Comparison of ENCODE assay signal across 28 cellular contexts in genomic region chr6:6418421-6418820, GRCh38.
"Had no signal": no experiment of that assay in that cellular context is flagged by ENCODE, and none has a peak within 500 bp of the region (broad histone marks: within the 10 kb centered on the region; RNA-seq: fewer than 3 reads in every experiment).

No MANE protein-coding gene starts in this region.

- H3K36me3 ChIP-seq: esophagus squamous epithelium, gastrocnemius medialis, heart right ventricle, left lung, lower lobe of right lung had no signal

- H3K36me3 Mint-ChIP-seq: mesothelial cell of epicardium had no signal

- H3K9me3 ChIP-seq: gastrocnemius medialis, lower lobe of right lung, mucosa of descending colon had no signal

- H3K27ac Mint-ChIP-seq: dendritic cell treated with granulocyte-macrophage colony-stimulating factor and Interleukin-4, amounts not matched to agents 40 ng/mL and 50 ng/mL, for 4 days; effector memory CD8-positive, alpha-beta T cell; endodermal cell; mesothelial cell of epicardium had no signal

- H3K4me1 Mint-ChIP-seq: endodermal cell; mesothelial cell of epicardium; naive thymus-derived CD8-positive, alpha-beta T cell had no signal

- H3K27ac ChIP-seq: epithelial cell of prostate, esophagus squamous epithelium, gastrocnemius medialis, heart right ventricle, left lung, lower lobe of right lung had no signal

- FAIRE-seq: endometrium, islet of Langerhans, keratinocyte had no signal

- H3K4me3 ChIP-seq: esophagus squamous epithelium, gastrocnemius medialis, heart right ventricle, left lung, lower lobe of right lung, mucosa of descending colon had no signal

- H3K9me3 Mint-ChIP-seq: endodermal cell had no signal

- H3K27me3 Mint-ChIP-seq: dendritic cell treated with granulocyte-macrophage colony-stimulating factor and Interleukin-4, amounts not matched to agents 40 ng/mL and 50 ng/mL, for 4 days had no signal

- H3K27me3 ChIP-seq: esophagus squamous epithelium, gastrocnemius medialis, heart right ventricle, left lung had no signal

- DNase-seq: cortex of kidney; effector CD8-positive, alpha-beta T cell; effector memory CD8-positive, alpha-beta T cell; endodermal cell; erythroblast; esophagus squamous epithelium; foreskin fibroblast; foreskin melanocyte; gastrocnemius medialis; glutamatergic neuron; head of caudate nucleus; heart right ventricle; hippocampal formation; left cardiac atrium; left lung; left ventricle myocardium superior; lower lobe of right lung; mesenchymal stem cell; mucosa of descending colon; naive B cell; naive thymus-derived CD8-positive, alpha-beta T cell had no signal

- H3K4me3 Mint-ChIP-seq: dendritic cell treated with granulocyte-macrophage colony-stimulating factor and Interleukin-4, amounts not matched to agents 40 ng/mL and 50 ng/mL, for 4 days; effector memory CD8-positive, alpha-beta T cell; endodermal cell; mesothelial cell of epicardium; naive B cell; naive thymus-derived CD8-positive, alpha-beta T cell had no signal

- ATAC-seq: effector memory CD8-positive, alpha-beta T cell; esophagus mucosa; gastrocnemius medialis; heart right ventricle; left cardiac atrium; left lung; left ventricle myocardium superior; lower lobe of right lung; mucosa of descending colon; naive thymus-derived CD8-positive, alpha-beta T cell had no signal

- H3K4me1 ChIP-seq: gastrocnemius medialis, lower lobe of right lung had no signal
